In genomic region chr14:53325176-53325806, GRCh38 we compare ENCODE assay signal across 13 cellular contexts.
DNase-seq lines count a peak whose midpoint lies in the region; ATAC-seq and TF ChIP-seq lines count a peak whose summit lies in the region.
"Had no signal": no experiment of that assay in that cellular context is flagged by ENCODE, and none has a peak within 500 bp of the region (broad histone marks: within the 10 kb centered on the region; RNA-seq: fewer than 3 reads in every experiment).

No MANE protein-coding gene starts in this region.

- H2AK5ac ChIP-seq in mesenchymal stem cell (ENCODE audit: low read length, severe bottlenecking), result no peak overlapping the region
- H2AK5ac ChIP-seq in trophoblast cell (ENCODE audit: low read length), result no peak overlapping the region

- no peaks in the 10 kb centered on the region for H3K9me3 ChIP-seq in Karpas-422 (ENCODE audit: low read length)
- no peaks in the 10 kb centered on the region for H3K9me3 ChIP-seq in mesenchymal stem cell (ENCODE audit: control insufficient read depth, low read length)
- H3K9me3 ChIP-seq in trophoblast cell (ENCODE audit: insufficient read depth, low read depth, low read length), result no peaks in the 10 kb centered on the region
- no peaks in the 10 kb centered on the region for H3K9me3 ChIP-seq in naive thymus-derived CD4-positive, alpha-beta T cell (ENCODE audit: control insufficient read depth in 2 of 3, low read length in 3 of 3)
- no peaks in the 10 kb centered on the region for H3K9me3 ChIP-seq in suprapubic skin
- H3K9me3 ChIP-seq: vagina had no signal

- H3K36me3 Mint-ChIP-seq in naive thymus-derived CD4-positive, alpha-beta T cell, result peaks cover 0 to 21% (median 8%) of the 10 kb centered on the region in 5 donors
- H3K36me3 Mint-ChIP-seq in effector memory CD8-positive, alpha-beta T cell (ENCODE audit: insufficient read depth), result no peaks in the 10 kb centered on the region

- H4K8ac ChIP-seq in mesenchymal stem cell (ENCODE audit: low read length) (no peak overlapping the region), trophoblast cell (ENCODE audit: low read depth, low read length) (no peak overlapping the region)

- H4K12ac ChIP-seq in trophoblast cell (ENCODE audit: low read depth, low read length), result no peak overlapping the region

- in situ Hi-C loops in astrocyte of the cerebellum (cut with HindIII; ENCODE audit: low sequenced_read_pairs), result no loop called here

- H3K27ac ChIP-seq in Karpas-422 (ENCODE audit: low read length) (no peak overlapping the region), mesenchymal stem cell (ENCODE audit: low read length, poor library complexity, severe bottlenecking) (no peak overlapping the region), trophoblast cell (ENCODE audit: low read depth, low read length) (no peak overlapping the region), suprapubic skin (no peak overlapping the region)
- no peak overlapping the region for H3K27ac ChIP-seq in naive thymus-derived CD4-positive, alpha-beta T cell (ENCODE audit: low read depth, low read length)
- H3K27ac ChIP-seq: vagina had no signal

- no peak overlapping the region for H3K4me3 ChIP-seq in Karpas-422 (ENCODE audit: low read length)
- H3K4me3 ChIP-seq in astrocyte of the cerebellum (ENCODE audit: low read depth, low read length), result no peak overlapping the region
- H3K4me3 ChIP-seq in mesenchymal stem cell (ENCODE audit: insufficient read depth in 1 of 2, low read depth in 1 of 2, low read length in 2 of 2), result no peak overlapping the region
- no peak overlapping the region for H3K4me3 ChIP-seq in trophoblast cell (ENCODE audit: low read depth, low read length)
- no peak overlapping the region for H3K4me3 ChIP-seq in naive thymus-derived CD4-positive, alpha-beta T cell (ENCODE audit: low read length)
- no peak overlapping the region for H3K4me3 ChIP-seq in suprapubic skin
- H3K4me3 ChIP-seq: vagina had no signal

- no peak overlapping the region for H3K23ac ChIP-seq in mesenchymal stem cell (ENCODE audit: low read length in 2 of 2)
- H3K23ac ChIP-seq in trophoblast cell (ENCODE audit: low read length), result no peak overlapping the region

- H3K9ac ChIP-seq in Karpas-422 (ENCODE audit: low read length) (no peak overlapping the region), mesenchymal stem cell (ENCODE audit: low read length) (peak overlapping the region; percentile 48), trophoblast cell (ENCODE audit: low read length) (no peak overlapping the region)

- ATAC-seq in naive thymus-derived CD4-positive, alpha-beta T cell, result no peak
- ATAC-seq in effector memory CD8-positive, alpha-beta T cell (replicated peaks), result no peak

- no peak overlapping the region for H3K27ac Mint-ChIP-seq in naive thymus-derived CD4-positive, alpha-beta T cell
- no peak overlapping the region for H3K27ac Mint-ChIP-seq in effector memory CD8-positive, alpha-beta T cell

- no peaks in the 10 kb centered on the region for H4K20me1 ChIP-seq in Karpas-422 (ENCODE audit: insufficient read depth, low read depth, low read length)

- no peak for TF ChIP-seq POLR2A in suprapubic skin (IDR thresholded peaks at IDR 0.05)

- H2AFZ ChIP-seq in Karpas-422 (ENCODE audit: low read length) (no peak overlapping the region), mesenchymal stem cell (ENCODE audit: low read depth, low read length) (no peak overlapping the region), trophoblast cell (ENCODE audit: insufficient read depth, low read length, poor library complexity) (no peak overlapping the region)

- H4K91ac ChIP-seq in mesenchymal stem cell (ENCODE audit: low read length) (no peak overlapping the region), trophoblast cell (ENCODE audit: low read depth, low read length) (no peak overlapping the region)

- no peaks in the 10 kb centered on the region for H3K9me2 ChIP-seq in Karpas-422 (replicated peaks; ENCODE audit: insufficient read depth, low read length)

- H3K79me2 ChIP-seq in Karpas-422 (ENCODE audit: low read length) (no peaks in the 10 kb centered on the region), trophoblast cell (ENCODE audit: control insufficient read depth, insufficient read depth, low read length, poor library complexity) (no peaks in the 10 kb centered on the region)

- intact Hi-C loops in naive thymus-derived CD4-positive, alpha-beta T cell (cut with micrococcal nuclease), result no loop called here

- no peak for TF ChIP-seq EP300 in suprapubic skin (IDR thresholded peaks at IDR 0.05)

- H2BK120ac ChIP-seq in mesenchymal stem cell (ENCODE audit: low read depth, low read length) (no peak overlapping the region), trophoblast cell (ENCODE audit: insufficient read depth, low read length, poor library complexity) (no peak overlapping the region)

- H2BK12ac ChIP-seq in mesenchymal stem cell (ENCODE audit: low read length in 2 of 2), result no peak overlapping the region
- H2BK12ac ChIP-seq in trophoblast cell (ENCODE audit: low read length), result no peak overlapping the region

- no peaks in the 10 kb centered on the region for H3K4me1 Mint-ChIP-seq in naive thymus-derived CD4-positive, alpha-beta T cell
- no peaks in the 10 kb centered on the region for H3K4me1 Mint-ChIP-seq in effector memory CD8-positive, alpha-beta T cell (ENCODE audit: low read depth in 2 of 2)

- TF ChIP-seq CTCF in astrocyte of the cerebellum (IDR thresholded peaks at IDR 0.05; ENCODE audit: low read depth, low read length, missing control alignments), result peak; percentile 68
- TF ChIP-seq CTCF in suprapubic skin (IDR thresholded peaks at IDR 0.05), result no peak

- H3K14ac ChIP-seq in mesenchymal stem cell (ENCODE audit: low read length in 2 of 2) (no peak overlapping the region), trophoblast cell (ENCODE audit: low read length) (no peak overlapping the region)

- H3K4me2 ChIP-seq in Karpas-422 (ENCODE audit: low read depth, low read length, poor library complexity, severe bottlenecking), result no peak overlapping the region
- no peak overlapping the region for H3K4me2 ChIP-seq in mesenchymal stem cell (ENCODE audit: low read length, poor library complexity, severe bottlenecking)
- H3K4me2 ChIP-seq in trophoblast cell (ENCODE audit: low read length), result no peak overlapping the region

- no peak overlapping the region for H3K4ac ChIP-seq in mesenchymal stem cell (ENCODE audit: low read depth in 1 of 2, low read length in 2 of 2)
- no peak overlapping the region for H3K4ac ChIP-seq in trophoblast cell (ENCODE audit: low read depth, low read length)

- POLR2A ChIA-PET in naive thymus-derived CD4-positive, alpha-beta T cell (lab: Charles Lee), result no interaction called here

- H3K27me3 Mint-ChIP-seq in naive thymus-derived CD4-positive, alpha-beta T cell, result peaks cover 0 to 5% (median 0%) of the 10 kb centered on the region in 5 donors
- no peaks in the 10 kb centered on the region for H3K27me3 Mint-ChIP-seq in effector memory CD8-positive, alpha-beta T cell

- H3K36me3 ChIP-seq in Karpas-422 (ENCODE audit: insufficient read depth, low read length) (no peaks in the 10 kb centered on the region), mesenchymal stem cell (ENCODE audit: control insufficient read depth in 1 of 2, insufficient read depth in 2 of 2, low read depth in 1 of 2, low read length in 2 of 2) (no peaks in the 10 kb centered on the region), trophoblast cell (ENCODE audit: control insufficient read depth in 1 of 2, insufficient read depth in 2 of 2, low read length in 2 of 2) (no peaks in the 10 kb centered on the region), suprapubic skin (no peaks in the 10 kb centered on the region)
- H3K36me3 ChIP-seq in naive thymus-derived CD4-positive, alpha-beta T cell (ENCODE audit: control insufficient read depth in 2 of 3, insufficient read depth in 3 of 3, low read length in 3 of 3), result no peaks in the 10 kb centered on the region
- H3K36me3 ChIP-seq: vagina had no signal

- no peak overlapping the region for H3K4me3 Mint-ChIP-seq in naive thymus-derived CD4-positive, alpha-beta T cell
- no peak overlapping the region for H3K4me3 Mint-ChIP-seq in effector memory CD8-positive, alpha-beta T cell

- H3K4me1 ChIP-seq in Karpas-422 (ENCODE audit: low read length), result no peaks in the 10 kb centered on the region
- no peaks in the 10 kb centered on the region for H3K4me1 ChIP-seq in mesenchymal stem cell (ENCODE audit: control insufficient read depth, insufficient read depth, low read depth, low read length)
- H3K4me1 ChIP-seq in trophoblast cell (ENCODE audit: control insufficient read depth in 1 of 2, insufficient read depth in 2 of 2, low read length in 2 of 2), result no peaks in the 10 kb centered on the region
- no peaks in the 10 kb centered on the region for H3K4me1 ChIP-seq in naive thymus-derived CD4-positive, alpha-beta T cell (ENCODE audit: control insufficient read depth in 2 of 2, insufficient read depth in 2 of 2, low read length in 2 of 2)
- no peaks in the 10 kb centered on the region for H3K4me1 ChIP-seq in suprapubic skin

- peaks cover 0 to 12% (median 7%) of the 10 kb centered on the region in 11 donors for H3K9me3 Mint-ChIP-seq in naive thymus-derived CD4-positive, alpha-beta T cell
- H3K9me3 Mint-ChIP-seq in effector memory CD8-positive, alpha-beta T cell, result peaks cover 0 to 8% of the 10 kb centered on the region in 2 donors

- H3K18ac ChIP-seq in mesenchymal stem cell (ENCODE audit: low read depth in 1 of 2, low read length in 2 of 2), result no peak overlapping the region
- no peak overlapping the region for H3K18ac ChIP-seq in trophoblast cell (ENCODE audit: low read length)

- H3K79me1 ChIP-seq in mesenchymal stem cell (replicated peaks; ENCODE audit: low read length, poor library complexity, severe bottlenecking) (no peaks in the 10 kb centered on the region), trophoblast cell (ENCODE audit: low read length) (no peaks in the 10 kb centered on the region)

- no peak overlapping the region for H2BK5ac ChIP-seq in mesenchymal stem cell (ENCODE audit: low read depth, low read length, poor library complexity, severe bottlenecking)
- H2BK5ac ChIP-seq in trophoblast cell (ENCODE audit: low read depth, low read length, poor library complexity), result no peak overlapping the region

- H3K27me3 ChIP-seq in Karpas-422 (ENCODE audit: low read length) (no peaks in the 10 kb centered on the region), mesenchymal stem cell (ENCODE audit: control insufficient read depth in 1 of 2, insufficient read depth in 1 of 2, low read length in 2 of 2) (peaks cover 0 to 7% of the 10 kb centered on the region in 2 experiments), trophoblast cell (ENCODE audit: insufficient read depth, low read length) (no peaks in the 10 kb centered on the region), suprapubic skin (no peaks in the 10 kb centered on the region)
- H3K27me3 ChIP-seq in naive thymus-derived CD4-positive, alpha-beta T cell (ENCODE audit: control insufficient read depth in 2 of 2, insufficient read depth in 2 of 2, low read length in 2 of 2), result no peaks in the 10 kb centered on the region
- H3K27me3 ChIP-seq: vagina had no signal

- CTCF ChIA-PET in naive thymus-derived CD4-positive, alpha-beta T cell (lab: Charles Lee), result no interaction called here

- no peak overlapping the region for H2BK15ac ChIP-seq in mesenchymal stem cell (ENCODE audit: low read depth, poor library complexity, severe bottlenecking)

- DNase-seq in ELR (ENCODE audit: low read depth), result peak; percentile 36
- DNase-seq in Karpas-422, result peak; percentile 65
- DNase-seq in astrocyte of the cerebellum (ENCODE audit: low read depth), result no peak
- no peak for DNase-seq in mesenchymal stem cell
- no peak for DNase-seq in trophoblast cell
- no peak for DNase-seq in naive thymus-derived CD4-positive, alpha-beta T cell
- DNase-seq in effector memory CD8-positive, alpha-beta T cell, result no peak
- DNase-seq in suprapubic skin (ENCODE audit: low spot score in 2 of 2), result no peak
- DNase-seq: erythroblast; NCI-H2107; stimulated activated CD4-positive, alpha-beta T cell treated with anti-CD3 and anti-CD28 coated beads, Interleukin-4, amount 100 ng/mL, for 1 hour; T-helper 2 cell had no signal

Comparison
In these comparisons a context has a peak if more than half of its experiments do, and no peak if none do; other contexts are left out.
1. DNase-seq: peak in ELR (single experiment) and Karpas-422 (single experiment); none in astrocyte of the cerebellum (single experiment), mesenchymal stem cell (single experiment), trophoblast cell (0 of 2), naive thymus-derived CD4-positive, alpha-beta T cell (0 of 9), effector memory CD8-positive, alpha-beta T cell (0 of 3) and suprapubic skin (0 of 2).